In genomic region chrX:97835969-97836368, GRCh38 we compare ENCODE assay signal across 25 cellular contexts.
"Had no signal": no experiment of that assay in that cellular context is flagged by ENCODE, and none has a peak within 500 bp of the region (broad histone marks: within the 10 kb centered on the region; RNA-seq: fewer than 3 reads in every experiment).

No MANE protein-coding gene starts in this region.

- H3K4me1 ChIP-seq: body of pancreas had no signal

- H3K4me3 ChIP-seq: body of pancreas had no signal

- H3K9me3 Mint-ChIP-seq: activated naive CD4-positive, alpha-beta T cell treated with anti-CD3 and anti-CD28 coated beads, Interleukin-2, amount 50 U/mL, for 24 hours; activated T-helper 1 cell treated with anti-CD3 and anti-CD28 coated beads, Interleukin-12 subunit alpha, Interleukin-12 subunit beta, Interleukin-2, Interleukin-4 antibody, amounts not matched to agents 30 ng/mL and 10 ng/mL and 1 ng/mL, durations not matched to agents 14 hours and 24 hours and 36 hours; T-helper 1 cell treated with Interleukin-12 subunit alpha and Interleukin-12 subunit beta and Interleukin-4 antibody, amounts not matched to agents 30 μg/mL and 1 μg/mL, for 36 hours had no signal

- H3K4me3 Mint-ChIP-seq: activated CD8-positive, alpha-beta T cell treated with anti-CD3 and anti-CD28 coated beads, Interleukin-2, amount 10 ng/mL, durations not matched to agents 7 days and 5 days; activated naive CD4-positive, alpha-beta T cell treated with anti-CD3 and anti-CD28 coated beads, Interleukin-2, amount 50 U/mL, for 24 hours; activated T-helper 1 cell treated with anti-CD3 and anti-CD28 coated beads, Interleukin-12 subunit alpha, Interleukin-12 subunit beta, Interleukin-2, Interleukin-4 antibody, amounts not matched to agents 30 ng/mL and 10 ng/mL and 1 ng/mL, durations not matched to agents 14 hours and 24 hours and 36 hours; T-helper 1 cell treated with Interleukin-12 subunit alpha and Interleukin-12 subunit beta and Interleukin-4 antibody, amounts not matched to agents 30 μg/mL and 1 μg/mL, for 36 hours had no signal

- H3K36me3 Mint-ChIP-seq: activated naive CD4-positive, alpha-beta T cell treated with anti-CD3 and anti-CD28 coated beads, Interleukin-2, amount 50 U/mL, for 24 hours had no signal

- DNase-seq: activated CD4-positive, alpha-beta T cell treated with anti-CD3 and anti-CD28 coated beads for 48 hours; activated CD4-positive, alpha-beta T cell treated with anti-CD3 and anti-CD28 coated beads, Interleukin-2, amount 50 U/mL, for 4 hours; activated CD4-positive, CD25-positive, alpha-beta regulatory T cell treated with anti-CD3 and anti-CD28 coated beads, Interleukin-2, amount 50 U/mL, for 72 hours; activated CD8-positive, alpha-beta memory T cell treated with anti-CD3 and anti-CD28 coated beads, Interleukin-2, amount 50 U/mL, for 48 hours; activated CD8-positive, alpha-beta T cell treated with anti-CD3 and anti-CD28 coated beads, Interleukin-2, amount 10 ng/mL, durations not matched to agents 7 days and 5 days; activated effector memory CD4-positive, alpha-beta T cell treated with Interleukin-2 at 50 U/mL for 16 hours; activated naive CD4-positive, alpha-beta T cell; activated T-cell treated with anti-CD3 and anti-CD28 coated beads, Interleukin-2, amount 50 U/mL, for 1 hour; aorta; body of pancreas; central memory CD4-positive, alpha-beta T cell; NCI-H1105 treated with DMSO at 0.1 percent for 48 hours; NCI-H1436 treated with DMSO at 0.1 percent for 48 hours; NCI-H187; NCI-H2081; NCI-H510A treated with DMSO at 0.1 percent for 48 hours; NCI-H69; NK-92 treated with Interleukin-12 subunit alpha and Interleukin-12 subunit beta, amount 100 ng/mL, for 24 hours; PC-3; SHP77 had no signal

- ATAC-seq: activated CD8-positive, alpha-beta T cell treated with anti-CD3 and anti-CD28 coated beads, Interleukin-2, amount 10 ng/mL, durations not matched to agents 7 days and 5 days; body of pancreas; PC-3 had no signal

- H3K27ac Mint-ChIP-seq: activated CD8-positive, alpha-beta T cell treated with anti-CD3 and anti-CD28 coated beads, Interleukin-2, amount 10 ng/mL, durations not matched to agents 7 days and 5 days; activated naive CD4-positive, alpha-beta T cell treated with anti-CD3 and anti-CD28 coated beads, Interleukin-2, amount 50 U/mL, for 24 hours; activated T-helper 1 cell treated with anti-CD3 and anti-CD28 coated beads, Interleukin-12 subunit alpha, Interleukin-12 subunit beta, Interleukin-2, Interleukin-4 antibody, amounts not matched to agents 30 ng/mL and 10 ng/mL and 1 ng/mL, durations not matched to agents 14 hours and 24 hours and 36 hours; T-helper 1 cell treated with Interleukin-12 subunit alpha and Interleukin-12 subunit beta and Interleukin-4 antibody, amounts not matched to agents 30 μg/mL and 1 μg/mL, for 36 hours had no signal

- H3K27me3 Mint-ChIP-seq: activated naive CD4-positive, alpha-beta T cell treated with anti-CD3 and anti-CD28 coated beads, Interleukin-2, amount 50 U/mL, for 24 hours had no signal

- FAIRE-seq: bronchial epithelial cell, RCC 7860 had no signal

- H3K9me3 ChIP-seq: body of pancreas had no signal

- H3K27me3 ChIP-seq: body of pancreas had no signal

- H3K4me1 Mint-ChIP-seq: activated naive CD4-positive, alpha-beta T cell treated with anti-CD3 and anti-CD28 coated beads, Interleukin-2, amount 50 U/mL, for 24 hours had no signal

- H3K27ac ChIP-seq: body of pancreas had no signal
